In genomic region chr1:84442256-84442655, GRCh38 we compare ENCODE assay signal across 8 cellular contexts. TPM values are rescaled to one million over a fixed set of nuclear protein-coding genes. Genes with fewer than 3 reads are reported as not detected.
DNase-seq lines count a peak whose midpoint lies in the region; ATAC-seq and TF ChIP-seq lines count a peak whose summit lies in the region.

No MANE protein-coding gene starts in this region.

- H3K27me3 ChIP-seq in ovary = no peaks in the 10 kb centered on the region

- intact Hi-C loops in ovary (cut with DNase I) = no loop called here

- no peaks in the 10 kb centered on the region for H3K36me3 ChIP-seq in ovary

- H3K4me1 Mint-ChIP-seq in activated CD4-positive, alpha-beta memory T cell treated with anti-CD3 and anti-CD28 coated beads, Interleukin-2, amount 10 ng/mL, durations not matched to agents 7 days and 5 days = peaks cover 22% of the 10 kb centered on the region

- H3K9me3 Mint-ChIP-seq in activated CD4-positive, alpha-beta memory T cell treated with anti-CD3 and anti-CD28 coated beads, Interleukin-2, amount 10 ng/mL, durations not matched to agents 7 days and 5 days = peaks cover 4% of the 10 kb centered on the region

- H3K4me3 ChIP-seq in GM12875 (ENCODE audit: low read depth, low read length) (no peak overlapping the region), ovary (no peak overlapping the region)

- CTCF ChIA-PET in activated CD4-positive, alpha-beta memory T cell treated with anti-CD3 and anti-CD28 coated beads, Interleukin-2, amount 10 ng/mL, durations not matched to agents 7 days and 5 days (lab: Charles Lee) = interaction anchor here (0.8 to 4.1 kb wide), 26 partner anchors 9 to 501 kb away, joined by 3 to 24 read pairs (median 5); partner anchors contain the start of genes CTBS, GNG5, PRKACB and RPF1

- ATAC-seq in HG02610 (IDR thresholded peaks at IDR 0.05; ENCODE audit: unreplicated experiment) = peak; percentile 97

- H3K4me1 ChIP-seq in ovary (ENCODE audit: insufficient read depth) = no peaks in the 10 kb centered on the region

- POLR2A ChIA-PET in activated CD4-positive, alpha-beta memory T cell treated with anti-CD3 and anti-CD28 coated beads, Interleukin-2, amount 10 ng/mL, durations not matched to agents 7 days and 5 days (lab: Charles Lee) = interaction anchor here (0.8 to 3.2 kb wide), 11 partner anchors 37 to 817 kb away, joined by 3 to 37 read pairs (median 4); partner anchors contain the start of genes C1orf52, CTBS, GNG5 and PRKACB

- H3K27me3 Mint-ChIP-seq in activated CD4-positive, alpha-beta memory T cell treated with anti-CD3 and anti-CD28 coated beads, Interleukin-2, amount 10 ng/mL, durations not matched to agents 7 days and 5 days = peaks cover 10% of the 10 kb centered on the region

- peaks cover 14% of the 10 kb centered on the region for H3K36me3 Mint-ChIP-seq in activated CD4-positive, alpha-beta memory T cell treated with anti-CD3 and anti-CD28 coated beads, Interleukin-2, amount 10 ng/mL, durations not matched to agents 7 days and 5 days (ENCODE audit: low read depth)

- TF ChIP-seq CTCF in GM12875 (IDR thresholded peaks at IDR 0.05; ENCODE audit: borderline replicate concordance, insufficient read depth, low read depth, low read length) (peak; percentile 42; the same call in 1 of the 2 replicates), ovary (IDR thresholded peaks at IDR 0.05) (no peak)

- TF ChIP-seq POLR2A in ovary (IDR thresholded peaks at IDR 0.05) = no peak

- DNase-seq in AG08396 (ENCODE audit: low spot score) = peak; percentile 53
- peak; percentile 83 for DNase-seq in NAMALWA (ENCODE audit: low spot score)
- DNase-seq in activated CD4-positive, alpha-beta memory T cell treated with anti-CD3 and anti-CD28 coated beads, Interleukin-2, amount 10 ng/mL, durations not matched to agents 7 days and 5 days = no peak
- DNase-seq in glomerular endothelial cell (ENCODE audit: extremely low read depth, low read depth, low spot score) = peak; percentile 72
- peak; percentile 45 for DNase-seq in smooth muscle cell of the brain vasculature (ENCODE audit: low read depth, low spot score)
- DNase-seq in ovary = no peak

- WGBS in ovary, 3 donors = 5 to 19% (median 12%) methylated on average over 2 of the region's 2 CpGs

- peak overlapping the region; percentile 38 for H3K4me3 Mint-ChIP-seq in activated CD4-positive, alpha-beta memory T cell treated with anti-CD3 and anti-CD28 coated beads, Interleukin-2, amount 10 ng/mL, durations not matched to agents 7 days and 5 days

- no peak overlapping the region for H3K27ac ChIP-seq in ovary

- TF ChIP-seq EP300 in ovary (IDR thresholded peaks at IDR 0.05) = no peak

- H3K9me3 ChIP-seq in ovary = no peaks in the 10 kb centered on the region

- peak overlapping the region; percentile 83 for H3K27ac Mint-ChIP-seq in activated CD4-positive, alpha-beta memory T cell treated with anti-CD3 and anti-CD28 coated beads, Interleukin-2, amount 10 ng/mL, durations not matched to agents 7 days and 5 days

RNA-seq across cellular contexts. Expression of gene RPF1, which starts 36.8 kb away (rescaled TPM):
- 10 to 100 TPM; 37.8 to 39.7 TPM for total RNA-seq in activated CD4-positive, alpha-beta memory T cell treated with anti-CD3 and anti-CD28 coated beads, Interleukin-2, amount 10 ng/mL, durations not matched to agents 7 days and 5 days
- total RNA-seq in glomerular endothelial cell = 34.6 and 44.9 TPM in 2 replicates
- 10 to 100 TPM; 19.5 to 28.0 (median 24.8) TPM for total RNA-seq in ovary
- polyA plus RNA-seq in ovary = 10 to 100 TPM; 27.8 to 35.2 TPM

RNA-seq across cellular contexts. Expression of gene DNASE2B, which starts 44.0 kb away (rescaled TPM):
- not detected for total RNA-seq in activated CD4-positive, alpha-beta memory T cell treated with anti-CD3 and anti-CD28 coated beads, Interleukin-2, amount 10 ng/mL, durations not matched to agents 7 days and 5 days
- total RNA-seq in glomerular endothelial cell (not detected in 2 replicates), ovary (1 to 10 TPM in 1 of 7 donors, under 1 TPM in 1, not detected in 5; 0.57 to 1.6 TPM)
- 1 to 10 TPM in 1 of 2 donors, not detected in 1; 1.2 TPM for polyA plus RNA-seq in ovary

Comparison
In these comparisons a context has a peak if more than half of its experiments do, and no peak if none do; other contexts are left out.
1. DNase-seq: peak in AG08396 (single experiment), NAMALWA (single experiment), glomerular endothelial cell (single experiment) and smooth muscle cell of the brain vasculature (single experiment); none in activated CD4-positive, alpha-beta memory T cell treated with anti-CD3 and anti-CD28 coated beads, Interleukin-2, amount 10 ng/mL, durations not matched to agents 7 days and 5 days (single experiment) and ovary (0 of 5).